Comparison of ENCODE assay signal across 9 cellular contexts in genomic region chr5:134902071-134902801, GRCh38. TPM values are rescaled to one million over a fixed set of nuclear protein-coding genes. Genes with fewer than 3 reads are reported as not detected.
A peak's percentile ranks its signal among the peaks of the same experiment; 100 is the strongest.
DNase-seq lines count a peak whose midpoint lies in the region; ATAC-seq, FAIRE-seq and TF ChIP-seq lines count a peak whose summit lies in the region.
"Had no signal": no experiment of that assay in that cellular context is flagged by ENCODE, and none has a peak within 500 bp of the region (broad histone marks: within the 10 kb centered on the region; RNA-seq: fewer than 3 reads in every experiment).

No MANE protein-coding gene starts in this region.

- peaks cover 2% of the 10 kb centered on the region for H3K79me2 ChIP-seq in endothelial cell of umbilical vein (ENCODE audit: control insufficient read depth, insufficient read depth, low read length)

- H3K27me3 ChIP-seq in endothelial cell of umbilical vein (ENCODE audit: control insufficient read depth in 2 of 2, insufficient read depth in 2 of 2, low read length in 2 of 2) (no peaks in the 10 kb centered on the region), ascending aorta (no peaks in the 10 kb centered on the region)

- H3K4me2 ChIP-seq in endothelial cell of umbilical vein (ENCODE audit: insufficient read depth, low read length): no peak overlapping the region

- no peak overlapping the region for H3K9ac ChIP-seq in endothelial cell of umbilical vein (replicated peaks; ENCODE audit: extremely low read depth, insufficient read depth, low read length)

- no peak overlapping the region for H2AFZ ChIP-seq in endothelial cell of umbilical vein (ENCODE audit: low read depth, low read length)

- H3K9me3 ChIP-seq in endothelial cell of umbilical vein (replicated peaks; ENCODE audit: control insufficient read depth, insufficient read depth, low read length) (no peaks in the 10 kb centered on the region), ascending aorta (no peaks in the 10 kb centered on the region)

- H3K4me3 ChIP-seq in endothelial cell of umbilical vein (replicated peaks in 1 of 3; ENCODE audit: insufficient read depth in 1 of 3, low read depth in 1 of 3, low read length in 3 of 3) (no peak overlapping the region), ascending aorta (no peak overlapping the region)

- H3K27ac ChIP-seq in endothelial cell of umbilical vein (ENCODE audit: insufficient read depth, low read depth, low read length) (no peak overlapping the region), ascending aorta (no peak overlapping the region)

- H3K9me1 ChIP-seq in endothelial cell of umbilical vein (replicated peaks; ENCODE audit: control insufficient read depth, extremely low read depth, insufficient read depth, low read length): no peaks in the 10 kb centered on the region

- peak; percentile 22 for ATAC-seq in GM21825 (IDR thresholded peaks at IDR 0.05; ENCODE audit: unreplicated experiment)
- no peak for ATAC-seq in left lobe of liver

- TF ChIP-seq POLR2A in endothelial cell of umbilical vein (IDR thresholded peaks at IDR 0.05; ENCODE audit: low read depth, low read length): no peak

- H4K20me1 ChIP-seq in endothelial cell of umbilical vein (replicated peaks; ENCODE audit: control insufficient read depth, extremely low read depth, insufficient read depth, low read length): no peaks in the 10 kb centered on the region

- H3K4me1 ChIP-seq in endothelial cell of umbilical vein (ENCODE audit: control insufficient read depth, extremely low read depth, insufficient read depth, low read length): no peaks in the 10 kb centered on the region
- H3K4me1 ChIP-seq in ascending aorta: no peaks in the 10 kb centered on the region

- peak; percentile 70 for FAIRE-seq in endothelial cell of umbilical vein (lab: Jason Lieb, UNC)

- dilution Hi-C loops in endothelial cell of umbilical vein (cut with MboI; ENCODE audit: extremely low pct_ligation_motif_present, low sequenced_read_pairs): no loop called here

- POLR2A ChIA-PET in GM10248 (lab: Yijun Ruan, JAX): interaction anchor here (0.6 to 1.4 kb wide), 2 partner anchors 46 to 163 kb away, joined by 3 to 5 read pairs; partner anchors contain the start of gene CAMLG
- POLR2A ChIA-PET in endothelial cell of umbilical vein (lab: Charles Lee): no interaction called here

- CTCF ChIA-PET in GM10248 (lab: Yijun Ruan, JAX): interaction anchor here (0.9 to 3.7 kb wide), 13 partner anchors 10 to 314 kb away, joined by 3 to 38 read pairs (median 4); partner anchors contain the start of genes C5orf24, CAMLG and DDX46
- CTCF ChIA-PET in endothelial cell of umbilical vein (lab: Charles Lee): interaction anchor here (0.7 to 1.9 kb wide), 5 partner anchors 10 to 315 kb away, joined by 3 to 6 read pairs (median 3); partner anchors contain the start of gene CAMLG

- H3K36me3 ChIP-seq in endothelial cell of umbilical vein (ENCODE audit: control insufficient read depth in 2 of 2, extremely low read depth in 1 of 2, insufficient read depth in 2 of 2, low read length in 2 of 2): no peaks in the 10 kb centered on the region
- H3K36me3 ChIP-seq in ascending aorta: peaks cover 12 to 20% of the 10 kb centered on the region in 2 donors

- DNase-seq in GM10248 (ENCODE audit: extremely low spot score) (peak; percentile 75), NOMO-1 treated with dmso at 0.1 percent for 144 hours (lab: John Stamatoyannopoulos, UW; ENCODE audit: unreplicated experiment) (peak; percentile 36), endothelial cell of umbilical vein (ENCODE audit: low read depth, low spot score) (peak; percentile 16), NCI-H2081 treated with DMSO at 0.1 percent for 48 hours (lab: John Stamatoyannopoulos, UW) (no peak), left lobe of liver (ENCODE audit: low spot score) (no peak), NCI-H2227 (lab: John Stamatoyannopoulos, UW; ENCODE audit: unreplicated experiment) (no peak), ascending aorta (ENCODE audit: low spot score in 2 of 2) (no peak)
- DNase-seq: NCI-H2227 treated with DMSO at 0.1 percent for 48 hours had no signal

- TF ChIP-seq CTCF in GM10248 (IDR thresholded peaks at IDR 0.05; ENCODE audit: control extremely low read depth, extremely low read depth, low read depth, missing control alignments) (no peak), endothelial cell of umbilical vein (IDR thresholded peaks at IDR 0.05; ENCODE audit: extremely low read depth in 1 of 2, insufficient read depth in 1 of 2, low read depth in 1 of 2, low read length in 2 of 2) (no peak), ascending aorta (IDR thresholded peaks at IDR 0.05) (no peak)

- BruUV-seq in endothelial cell of umbilical vein (replicated peaks; lab: Mats Ljungman, UMichigan): no TSS peak

- intact Hi-C loops in endothelial cell of umbilical vein (cut with micrococcal nuclease): no loop called here
- intact Hi-C loops in ascending aorta (cut with DNase I): loop anchor here (10.0 kb wide), 1 partner anchor 527 kb away; the partner anchor contains the start of gene UBE2B

TF ChIP-seq in endothelial cell of umbilical vein, 7 proteins besides CTCF, POLR2A, EP300 and RAD21:
- TF ChIP-seq GATA2 (IDR thresholded peaks at IDR 0.05; ENCODE audit: insufficient read depth, insufficient read length, low read depth, low read length) (no peak), MYC (IDR thresholded peaks at IDR 0.05; ENCODE audit: low read depth, low read length) (no peak), MAX (IDR thresholded peaks at IDR 0.05; ENCODE audit: insufficient read depth, insufficient read length) (no peak), FOS (IDR thresholded peaks at IDR 0.05; ENCODE audit: borderline replicate concordance, insufficient read depth, low read length) (no peak), POLR2AphosphoS5 (IDR thresholded peaks at IDR 0.05; ENCODE audit: insufficient read depth, low read depth, low read length) (no peak), EZH2 (IDR thresholded peaks at IDR 0.05; ENCODE audit: borderline replicate concordance, low read depth, low read length, severe bottlenecking) (no peak), JUN (IDR thresholded peaks at IDR 0.05; ENCODE audit: borderline replicate concordance, insufficient read depth, insufficient read length, low read depth) (no peak)
TF ChIP-seq in endothelial cell of umbilical vein: peak in this region for 0.

RNA-seq across cellular contexts. Expression of gene PCBD2, which starts 2.7 kb away (rescaled TPM):
- total RNA-seq in endothelial cell of umbilical vein (10.0 and 10.7 TPM in 2 replicates), left lobe of liver (10.6 TPM), ascending aorta (7.6 TPM)
- 4.0 and 4.2 TPM in 2 replicates for polyA plus RNA-seq in endothelial cell of umbilical vein
- polyA plus RNA-seq in endothelial cell of umbilical vein (2011; cell fraction: cytosol; rRNA removed): 5.2 and 5.5 TPM in 2 replicates
- polyA plus RNA-seq in endothelial cell of umbilical vein (2011; cell fraction: nucleus; rRNA removed): 5.9 and 8.6 TPM in 2 replicates
- 4.7 and 6.3 TPM in 2 replicates for polyA plus RNA-seq in endothelial cell of umbilical vein (2012)
- 3.9 TPM in 2 replicates for polyA minus RNA-seq in endothelial cell of umbilical vein
- polyA minus RNA-seq in endothelial cell of umbilical vein (2011; cell fraction: cytosol; rRNA and poly(A)+ RNA removed): 6.8 TPM
- polyA minus RNA-seq in endothelial cell of umbilical vein (2011; cell fraction: nucleus; rRNA and poly(A)+ RNA removed): 5.0 and 9.0 TPM in 2 replicates

RNA-seq across cellular contexts. Expression of gene TXNDC15, which starts 28.1 kb away (rescaled TPM):
- total RNA-seq in endothelial cell of umbilical vein (49.7 and 68.6 TPM in 2 replicates), left lobe of liver (30.2 TPM), ascending aorta (211 TPM)
- polyA plus RNA-seq in endothelial cell of umbilical vein: 57.2 and 63.0 TPM in 2 replicates
- polyA plus RNA-seq in endothelial cell of umbilical vein (2011; cell fraction: cytosol; rRNA removed): 72.6 and 82.5 TPM in 2 replicates
- 67.7 and 72.6 TPM in 2 replicates for polyA plus RNA-seq in endothelial cell of umbilical vein (2011; cell fraction: nucleus; rRNA removed)
- polyA plus RNA-seq in endothelial cell of umbilical vein (2012): 50.6 and 52.8 TPM in 2 replicates
- polyA minus RNA-seq in endothelial cell of umbilical vein: 75.8 and 85.4 TPM in 2 replicates
- 15.2 TPM for polyA minus RNA-seq in endothelial cell of umbilical vein (2011; cell fraction: cytosol; rRNA and poly(A)+ RNA removed)
- polyA minus RNA-seq in endothelial cell of umbilical vein (2011; cell fraction: nucleus; rRNA and poly(A)+ RNA removed): 19.4 and 28.8 TPM in 2 replicates

RNA-seq across cellular contexts. Expression of gene C5orf24, which starts 56.5 kb away (rescaled TPM):
- 56.0 and 56.2 TPM in 2 replicates for total RNA-seq in endothelial cell of umbilical vein
- polyA plus RNA-seq in endothelial cell of umbilical vein: 16.4 and 21.7 TPM in 2 replicates
- polyA plus RNA-seq in endothelial cell of umbilical vein (2011; cell fraction: cytosol; rRNA removed): 20.3 and 20.4 TPM in 2 replicates
- polyA plus RNA-seq in endothelial cell of umbilical vein (2011; cell fraction: nucleus; rRNA removed): 54.6 and 60.4 TPM in 2 replicates
- polyA plus RNA-seq in endothelial cell of umbilical vein (2012): 26.2 and 39.9 TPM in 2 replicates
- polyA minus RNA-seq in endothelial cell of umbilical vein: 39.1 and 42.3 TPM in 2 replicates
- 21.7 TPM for polyA minus RNA-seq in endothelial cell of umbilical vein (2011; cell fraction: cytosol; rRNA and poly(A)+ RNA removed)
- polyA minus RNA-seq in endothelial cell of umbilical vein (2011; cell fraction: nucleus; rRNA and poly(A)+ RNA removed): 36.8 and 50.4 TPM in 2 replicates
- total RNA-seq in left lobe of liver: 25.9 TPM
- 36.5 TPM for total RNA-seq in ascending aorta

Comparison
In these comparisons a context has a peak if more than half of its experiments do, and no peak if none do; other contexts are left out.
1. DNase-seq: peak in GM10248 (single experiment), NOMO-1 treated with dmso at 0.1 percent for 144 hours (single experiment) and endothelial cell of umbilical vein (single experiment); none in NCI-H2081 treated with DMSO at 0.1 percent for 48 hours (single experiment), left lobe of liver (single experiment), NCI-H2227 (single experiment) and ascending aorta (0 of 2).